ENCODE assay signal across 29 cellular contexts in genomic region chr6:51477912-51478311, GRCh38.
"Had no signal": no experiment of that assay in that cellular context is flagged by ENCODE, and none has a peak within 500 bp of the region (broad histone marks: within the 10 kb centered on the region; RNA-seq: fewer than 3 reads in every experiment).

No MANE protein-coding gene starts in this region.

- H3K4me3 ChIP-seq: gastroesophageal sphincter, heart left ventricle, hepatocyte, left lung, prostate gland, right atrium auricular region, smooth muscle cell, stomach, thyroid gland, vagina had no signal

- H3K27me3 ChIP-seq: gastroesophageal sphincter, heart left ventricle, hepatocyte, left lung, right atrium auricular region, stomach, thyroid gland, vagina had no signal

- H3K4me1 Mint-ChIP-seq: naive thymus-derived CD4-positive, alpha-beta T cell had no signal

- H3K36me3 Mint-ChIP-seq: naive thymus-derived CD4-positive, alpha-beta T cell had no signal

- H3K27me3 Mint-ChIP-seq: naive thymus-derived CD4-positive, alpha-beta T cell had no signal

- ATAC-seq: esophagus mucosa; gastroesophageal sphincter; heart left ventricle; left cardiac atrium; left lung; naive thymus-derived CD4-positive, alpha-beta T cell; sciatic nerve had no signal

- H3K4me1 ChIP-seq: gastroesophageal sphincter, heart left ventricle, left lung, prostate gland, right atrium auricular region, stomach, thyroid gland, vagina had no signal

- H3K4me3 Mint-ChIP-seq: naive thymus-derived CD4-positive, alpha-beta T cell; nephron had no signal

- H3K36me3 ChIP-seq: gastroesophageal sphincter, heart left ventricle, left lung, prostate gland, right atrium auricular region, stomach, thyroid gland, vagina had no signal

- H3K27ac Mint-ChIP-seq: naive thymus-derived CD4-positive, alpha-beta T cell had no signal

- H2AFZ ChIP-seq: hepatocyte had no signal

- H3K27ac ChIP-seq: epithelial cell of prostate, gastroesophageal sphincter, heart left ventricle, hepatocyte, left lung, prostate gland, right atrium auricular region, stomach, thyroid gland, vagina had no signal

- H3K4me2 ChIP-seq: hepatocyte, smooth muscle cell had no signal

- DNase-seq: cortex of kidney; effector CD4-positive, alpha-beta T cell; foreskin fibroblast; heart left ventricle; kidney; left cardiac atrium; left lung; mesendoderm; midbrain; naive thymus-derived CD4-positive, alpha-beta T cell; nucleus accumbens; stimulated activated CD4-positive, alpha-beta T cell treated with anti-CD3 and anti-CD28 coated beads, Interleukin-12 subunit alpha, Interleukin-12 subunit beta, amount 100 ng/mL, for 4 hours; stimulated activated CD4-positive, alpha-beta T cell treated with anti-CD3 and anti-CD28 coated beads, Interleukin-1b, Interleukin-23, amount 100 ng/mL, for 48 hours; stimulated activated CD4-positive, alpha-beta T cell treated with anti-CD3 and anti-CD28 coated beads, Interleukin-4, amount 100 ng/mL, for 1 hour; stimulated activated CD8-positive, alpha-beta memory T cell treated with anti-CD3 and anti-CD28 coated beads, Interleukin-4, amount 100 ng/mL, for 48 hours; stimulated activated naive CD4-positive, alpha-beta T cell treated with Interleukin-2 at 50 U/mL for 16 hours; stomach; thyroid gland; trophoblast cell had no signal

- H3K9me3 ChIP-seq: gastroesophageal sphincter, left lung, prostate gland, right atrium auricular region, stomach, thyroid gland, vagina had no signal
